1 cellular context compared by ENCODE assay signal in genomic region chr2:147843864-147844690, GRCh38.
TF ChIP-seq lines count a peak whose summit lies in the region.

No MANE protein-coding gene starts in this region.

TF ChIP-seq in K562, 482 proteins besides CTCF, POLR2A, EP300 and RAD21 (continued from another document and continues in another):
- TF ChIP-seq ELK3 (CRISPR knock-in tag; IDR thresholded peaks at IDR 0.05) (no peak), PURB (CRISPR knock-in tag; IDR thresholded peaks at IDR 0.05; ENCODE audit: low read depth) (no peak), RAD51 (IDR thresholded peaks at IDR 0.05; ENCODE audit: borderline replicate concordance, low read depth) (no peak), SRSF1 (IDR thresholded peaks at IDR 0.05; ENCODE audit: low read depth, low read length) (0 out of 2 replicates have a peak, but pooled peaks have one; percentile 57), SIX5 (IDR thresholded peaks at IDR 0.05; ENCODE audit: borderline replicate concordance in 1 of 2, insufficient read depth in 1 of 2, low read depth in 1 of 2, low read length in 2 of 2) (no peak), NFIC (IDR thresholded peaks at IDR 0.05) (no peak), TEAD1 (CRISPR knock-in tag; IDR thresholded peaks at IDR 0.05) (no peak), ZNF24 (IDR thresholded peaks at IDR 0.05) (no peak), MTF1 (CRISPR knock-in tag; IDR thresholded peaks at IDR 0.05; ENCODE audit: borderline replicate concordance) (no peak), TAF1 (IDR thresholded peaks at IDR 0.05; ENCODE audit: control insufficient read depth, extremely low read depth, insufficient read depth, low read length, severe bottlenecking) (peak; percentile 34), ZNF318 (IDR thresholded peaks at IDR 0.05; ENCODE audit: borderline replicate concordance in 1 of 2, low read depth in 1 of 2) (no peak), ZNF263 (CRISPR knock-in tag; IDR thresholded peaks at IDR 0.05; ENCODE audit: borderline replicate concordance) (no peak), ZSCAN29 (IDR thresholded peaks at IDR 0.05) (no peak; the same call in 1 of the 2 replicates), MCM3 (IDR thresholded peaks at IDR 0.05) (no peak), HNRNPUL1 (IDR thresholded peaks at IDR 0.05; ENCODE audit: low read length) (no peak), FOS (IDR thresholded peaks at IDR 0.05; ENCODE audit: extremely low read depth, insufficient read length) (no peak), CXXC5 (CRISPR knock-in tag; IDR thresholded peaks at IDR 0.05) (peak; percentile 70), E2F1 (CRISPR knock-in tag; IDR thresholded peaks at IDR 0.05) (no peak), MEF2A (IDR thresholded peaks at IDR 0.05; ENCODE audit: control insufficient read depth, low read depth, low read length) (no peak), ZEB2 (IDR thresholded peaks at IDR 0.05) (no peak), NCOR1 (IDR thresholded peaks at IDR 0.05) (no peak), ZNF311 (CRISPR knock-in tag; IDR thresholded peaks at IDR 0.05) (no peak), ZNF785 (CRISPR knock-in tag; IDR thresholded peaks at IDR 0.05) (no peak), ZNF165 (CRISPR knock-in tag; IDR thresholded peaks at IDR 0.05; ENCODE audit: borderline replicate concordance) (no peak)
- TF ChIP-seq, protein P1, sequence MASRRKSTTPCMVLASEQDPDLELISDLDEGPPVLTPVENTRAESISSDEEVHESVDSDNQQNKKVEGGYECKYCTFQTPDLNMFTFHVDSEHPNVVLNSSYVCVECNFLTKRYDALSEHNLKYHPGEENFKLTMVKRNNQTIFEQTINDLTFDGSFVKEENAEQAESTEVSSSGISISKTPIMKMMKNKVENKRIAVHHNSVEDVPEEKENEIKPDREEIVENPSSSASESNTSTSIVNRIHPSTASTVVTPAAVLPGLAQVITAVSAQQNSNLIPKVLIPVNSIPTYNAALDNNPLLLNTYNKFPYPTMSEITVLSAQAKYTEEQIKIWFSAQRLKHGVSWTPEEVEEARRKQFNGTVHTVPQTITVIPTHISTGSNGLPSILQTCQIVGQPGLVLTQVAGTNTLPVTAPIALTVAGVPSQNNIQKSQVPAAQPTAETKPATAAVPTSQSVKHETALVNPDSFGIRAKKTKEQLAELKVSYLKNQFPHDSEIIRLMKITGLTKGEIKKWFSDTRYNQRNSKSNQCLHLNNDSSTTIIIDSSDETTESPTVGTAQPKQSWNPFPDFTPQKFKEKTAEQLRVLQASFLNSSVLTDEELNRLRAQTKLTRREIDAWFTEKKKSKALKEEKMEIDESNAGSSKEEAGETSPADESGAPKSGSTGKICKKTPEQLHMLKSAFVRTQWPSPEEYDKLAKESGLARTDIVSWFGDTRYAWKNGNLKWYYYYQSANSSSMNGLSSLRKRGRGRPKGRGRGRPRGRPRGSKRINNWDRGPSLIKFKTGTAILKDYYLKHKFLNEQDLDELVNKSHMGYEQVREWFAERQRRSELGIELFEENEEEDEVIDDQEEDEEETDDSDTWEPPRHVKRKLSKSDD (conservative IDR thresholded peaks at IDR 0.05; ENCODE audit: low read length): no peak
- TF ChIP-seq, protein P2, sequence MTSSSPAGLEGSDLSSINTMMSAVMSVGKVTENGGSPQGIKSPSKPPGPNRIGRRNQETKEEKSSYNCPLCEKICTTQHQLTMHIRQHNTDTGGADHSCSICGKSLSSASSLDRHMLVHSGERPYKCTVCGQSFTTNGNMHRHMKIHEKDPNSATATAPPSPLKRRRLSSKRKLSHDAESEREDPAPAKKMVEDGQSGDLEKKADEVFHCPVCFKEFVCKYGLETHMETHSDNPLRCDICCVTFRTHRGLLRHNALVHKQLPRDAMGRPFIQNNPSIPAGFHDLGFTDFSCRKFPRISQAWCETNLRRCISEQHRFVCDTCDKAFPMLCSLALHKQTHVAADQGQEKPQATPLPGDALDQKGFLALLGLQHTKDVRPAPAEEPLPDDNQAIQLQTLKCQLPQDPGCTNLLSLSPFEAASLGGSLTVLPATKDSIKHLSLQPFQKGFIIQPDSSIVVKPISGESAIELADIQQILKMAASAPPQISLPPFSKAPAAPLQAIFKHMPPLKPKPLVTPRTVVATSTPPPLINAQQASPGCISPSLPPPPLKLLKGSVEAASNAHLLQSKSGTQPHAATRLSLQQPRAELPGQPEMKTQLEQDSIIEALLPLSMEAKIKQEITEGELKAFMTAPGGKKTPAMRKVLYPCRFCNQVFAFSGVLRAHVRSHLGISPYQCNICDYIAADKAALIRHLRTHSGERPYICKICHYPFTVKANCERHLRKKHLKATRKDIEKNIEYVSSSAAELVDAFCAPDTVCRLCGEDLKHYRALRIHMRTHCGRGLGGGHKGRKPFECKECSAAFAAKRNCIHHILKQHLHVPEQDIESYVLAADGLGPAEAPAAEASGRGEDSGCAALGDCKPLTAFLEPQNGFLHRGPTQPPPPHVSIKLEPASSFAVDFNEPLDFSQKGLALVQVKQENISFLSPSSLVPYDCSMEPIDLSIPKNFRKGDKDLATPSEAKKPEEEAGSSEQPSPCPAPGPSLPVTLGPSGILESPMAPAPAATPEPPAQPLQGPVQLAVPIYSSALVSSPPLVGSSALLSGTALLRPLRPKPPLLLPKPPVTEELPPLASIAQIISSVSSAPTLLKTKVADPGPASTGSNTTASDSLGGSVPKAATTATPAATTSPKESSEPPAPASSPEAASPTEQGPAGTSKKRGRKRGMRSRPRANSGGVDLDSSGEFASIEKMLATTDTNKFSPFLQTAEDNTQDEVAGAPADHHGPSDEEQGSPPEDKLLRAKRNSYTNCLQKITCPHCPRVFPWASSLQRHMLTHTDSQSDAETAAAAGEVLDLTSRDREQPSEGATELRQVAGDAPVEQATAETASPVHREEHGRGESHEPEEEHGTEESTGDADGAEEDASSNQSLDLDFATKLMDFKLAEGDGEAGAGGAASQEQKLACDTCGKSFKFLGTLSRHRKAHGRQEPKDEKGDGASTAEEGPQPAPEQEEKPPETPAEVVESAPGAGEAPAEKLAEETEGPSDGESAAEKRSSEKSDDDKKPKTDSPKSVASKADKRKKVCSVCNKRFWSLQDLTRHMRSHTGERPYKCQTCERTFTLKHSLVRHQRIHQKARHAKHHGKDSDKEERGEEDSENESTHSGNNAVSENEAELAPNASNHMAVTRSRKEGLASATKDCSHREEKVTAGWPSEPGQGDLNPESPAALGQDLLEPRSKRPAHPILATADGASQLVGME (CRISPR knock-in tag; IDR thresholded peaks at IDR 0.05): no peak
- TF ChIP-seq, protein P3, sequence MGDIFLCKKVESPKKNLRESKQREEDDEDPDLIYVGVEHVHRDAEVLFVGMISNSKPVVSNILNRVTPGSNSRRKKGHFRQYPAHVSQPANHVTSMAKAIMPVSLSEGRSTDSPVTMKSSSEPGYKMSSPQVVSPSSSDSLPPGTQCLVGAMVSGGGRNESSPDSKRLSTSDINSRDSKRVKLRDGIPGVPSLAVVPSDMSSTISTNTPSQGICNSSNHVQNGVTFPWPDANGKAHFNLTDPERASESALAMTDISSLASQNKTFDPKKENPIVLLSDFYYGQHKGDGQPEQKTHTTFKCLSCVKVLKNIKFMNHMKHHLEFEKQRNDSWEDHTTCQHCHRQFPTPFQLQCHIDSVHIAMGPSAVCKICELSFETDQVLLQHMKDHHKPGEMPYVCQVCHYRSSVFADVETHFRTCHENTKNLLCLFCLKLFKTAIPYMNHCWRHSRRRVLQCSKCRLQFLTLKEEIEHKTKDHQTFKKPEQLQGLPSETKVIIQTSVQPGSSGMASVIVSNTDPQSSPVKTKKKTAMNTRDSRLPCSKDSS (IDR thresholded peaks at IDR 0.05; ENCODE audit: low read depth, partially characterized antibody): no peak
- TF ChIP-seq, protein P4, sequence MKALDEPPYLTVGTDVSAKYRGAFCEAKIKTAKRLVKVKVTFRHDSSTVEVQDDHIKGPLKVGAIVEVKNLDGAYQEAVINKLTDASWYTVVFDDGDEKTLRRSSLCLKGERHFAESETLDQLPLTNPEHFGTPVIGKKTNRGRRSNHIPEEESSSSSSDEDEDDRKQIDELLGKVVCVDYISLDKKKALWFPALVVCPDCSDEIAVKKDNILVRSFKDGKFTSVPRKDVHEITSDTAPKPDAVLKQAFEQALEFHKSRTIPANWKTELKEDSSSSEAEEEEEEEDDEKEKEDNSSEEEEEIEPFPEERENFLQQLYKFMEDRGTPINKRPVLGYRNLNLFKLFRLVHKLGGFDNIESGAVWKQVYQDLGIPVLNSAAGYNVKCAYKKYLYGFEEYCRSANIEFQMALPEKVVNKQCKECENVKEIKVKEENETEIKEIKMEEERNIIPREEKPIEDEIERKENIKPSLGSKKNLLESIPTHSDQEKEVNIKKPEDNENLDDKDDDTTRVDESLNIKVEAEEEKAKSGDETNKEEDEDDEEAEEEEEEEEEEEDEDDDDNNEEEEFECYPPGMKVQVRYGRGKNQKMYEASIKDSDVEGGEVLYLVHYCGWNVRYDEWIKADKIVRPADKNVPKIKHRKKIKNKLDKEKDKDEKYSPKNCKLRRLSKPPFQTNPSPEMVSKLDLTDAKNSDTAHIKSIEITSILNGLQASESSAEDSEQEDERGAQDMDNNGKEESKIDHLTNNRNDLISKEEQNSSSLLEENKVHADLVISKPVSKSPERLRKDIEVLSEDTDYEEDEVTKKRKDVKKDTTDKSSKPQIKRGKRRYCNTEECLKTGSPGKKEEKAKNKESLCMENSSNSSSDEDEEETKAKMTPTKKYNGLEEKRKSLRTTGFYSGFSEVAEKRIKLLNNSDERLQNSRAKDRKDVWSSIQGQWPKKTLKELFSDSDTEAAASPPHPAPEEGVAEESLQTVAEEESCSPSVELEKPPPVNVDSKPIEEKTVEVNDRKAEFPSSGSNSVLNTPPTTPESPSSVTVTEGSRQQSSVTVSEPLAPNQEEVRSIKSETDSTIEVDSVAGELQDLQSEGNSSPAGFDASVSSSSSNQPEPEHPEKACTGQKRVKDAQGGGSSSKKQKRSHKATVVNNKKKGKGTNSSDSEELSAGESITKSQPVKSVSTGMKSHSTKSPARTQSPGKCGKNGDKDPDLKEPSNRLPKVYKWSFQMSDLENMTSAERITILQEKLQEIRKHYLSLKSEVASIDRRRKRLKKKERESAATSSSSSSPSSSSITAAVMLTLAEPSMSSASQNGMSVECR (CRISPR knock-in tag; IDR thresholded peaks at IDR 0.05): 0 out of 2 replicates have a peak, but pooled peaks have one; percentile 37
